In genomic region chr10:71090330-71090729, GRCh38 we compare ENCODE assay signal across 20 cellular contexts.
DNase-seq lines count a peak whose midpoint lies in the region; ATAC-seq and TF ChIP-seq lines count a peak whose summit lies in the region.
"Had no signal": no experiment of that assay in that cellular context is flagged by ENCODE, and none has a peak within 500 bp of the region (broad histone marks: within the 10 kb centered on the region; RNA-seq: fewer than 3 reads in every experiment).

No MANE protein-coding gene starts in this region.

- H3K9me3 Mint-ChIP-seq in activated CD4-positive, alpha-beta memory T cell treated with anti-CD3 and anti-CD28 coated beads, Interleukin-2, amount 10 ng/mL, durations not matched to agents 7 days and 5 days: peaks cover 2% of the 10 kb centered on the region
- peaks cover 11% of the 10 kb centered on the region for H3K9me3 Mint-ChIP-seq in activated CD4-positive, alpha-beta memory T cell treated with anti-CD3 and anti-CD28 coated beads for 36 hours

- no peaks in the 10 kb centered on the region for H3K4me1 ChIP-seq in prostate gland (replicated peaks)
- H3K4me1 ChIP-seq: Peyer's patch had no signal

- intact Hi-C loops in activated CD4-positive, alpha-beta memory T cell treated with anti-CD3 and anti-CD28 coated beads for 36 hours (cut with micrococcal nuclease): loop anchor here (10.0 kb wide), 1 partner anchor 1344 kb away; no protein-coding TSS in a partner anchor
- intact Hi-C loops in prostate gland (cut with DNase I): no loop called here

- TF ChIP-seq CTCF in prostate gland (IDR thresholded peaks at IDR 0.05): no peak

- WGBS in prostate gland: 93% methylated on average over 5 of the region's 5 CpGs

- no peaks in the 10 kb centered on the region for H3K27me3 ChIP-seq in prostate gland (replicated peaks; ENCODE audit: insufficient read depth)
- H3K27me3 ChIP-seq: Peyer's patch had no signal

- no peak for TF ChIP-seq POLR2A in prostate gland (IDR thresholded peaks at IDR 0.05)

- CTCF ChIA-PET in activated CD4-positive, alpha-beta memory T cell treated with anti-CD3 and anti-CD28 coated beads, Interleukin-2, amount 10 ng/mL, durations not matched to agents 7 days and 5 days (lab: Charles Lee): no interaction called here
- CTCF ChIA-PET in activated CD4-positive, alpha-beta memory T cell treated with anti-CD3 and anti-CD28 coated beads for 36 hours (lab: Charles Lee): no interaction called here

- no peaks in the 10 kb centered on the region for H3K36me3 ChIP-seq in prostate gland
- H3K36me3 ChIP-seq: Peyer's patch had no signal

- no peak for ATAC-seq in HG02840 (IDR thresholded peaks at IDR 0.05; ENCODE audit: low FRiP score, unreplicated experiment)
- ATAC-seq: GM12878 had no signal

- POLR2A ChIA-PET in activated CD4-positive, alpha-beta memory T cell treated with anti-CD3 and anti-CD28 coated beads, Interleukin-2, amount 10 ng/mL, durations not matched to agents 7 days and 5 days (lab: Charles Lee): no interaction called here
- POLR2A ChIA-PET in activated CD4-positive, alpha-beta memory T cell treated with anti-CD3 and anti-CD28 coated beads for 36 hours (lab: Charles Lee): no interaction called here

- peaks cover 3% of the 10 kb centered on the region for H3K4me1 Mint-ChIP-seq in activated CD4-positive, alpha-beta memory T cell treated with anti-CD3 and anti-CD28 coated beads, Interleukin-2, amount 10 ng/mL, durations not matched to agents 7 days and 5 days
- H3K4me1 Mint-ChIP-seq in activated CD4-positive, alpha-beta memory T cell treated with anti-CD3 and anti-CD28 coated beads for 36 hours (ENCODE audit: low read depth): peaks cover 10% of the 10 kb centered on the region
- H3K4me1 Mint-ChIP-seq: CD14-positive monocyte had no signal

- no peak overlapping the region for H3K4me3 Mint-ChIP-seq in activated CD4-positive, alpha-beta memory T cell treated with anti-CD3 and anti-CD28 coated beads, Interleukin-2, amount 10 ng/mL, durations not matched to agents 7 days and 5 days
- no peak overlapping the region for H3K4me3 Mint-ChIP-seq in activated CD4-positive, alpha-beta memory T cell treated with anti-CD3 and anti-CD28 coated beads for 36 hours
- H3K4me3 Mint-ChIP-seq: CD14-positive monocyte had no signal

- H3K27me3 Mint-ChIP-seq in activated CD4-positive, alpha-beta memory T cell treated with anti-CD3 and anti-CD28 coated beads, Interleukin-2, amount 10 ng/mL, durations not matched to agents 7 days and 5 days: no peaks in the 10 kb centered on the region
- H3K27me3 Mint-ChIP-seq in activated CD4-positive, alpha-beta memory T cell treated with anti-CD3 and anti-CD28 coated beads for 36 hours: peaks cover 10% of the 10 kb centered on the region

- H3K36me3 Mint-ChIP-seq in activated CD4-positive, alpha-beta memory T cell treated with anti-CD3 and anti-CD28 coated beads, Interleukin-2, amount 10 ng/mL, durations not matched to agents 7 days and 5 days (ENCODE audit: low read depth): no peaks in the 10 kb centered on the region
- H3K36me3 Mint-ChIP-seq in activated CD4-positive, alpha-beta memory T cell treated with anti-CD3 and anti-CD28 coated beads for 36 hours: peaks cover 2% of the 10 kb centered on the region
- H3K36me3 Mint-ChIP-seq: CD14-positive monocyte had no signal

- no peak overlapping the region for H3K4me3 ChIP-seq in prostate gland
- H3K4me3 ChIP-seq: GM12878, Peyer's patch had no signal

- no peak overlapping the region for H3K27ac ChIP-seq in prostate gland
- H3K27ac ChIP-seq: Peyer's patch had no signal

- no peaks in the 10 kb centered on the region for H3K9me3 ChIP-seq in prostate gland
- H3K9me3 ChIP-seq: Peyer's patch had no signal

- peak; percentile 5 for DNase-seq in activated CD4-positive, alpha-beta memory T cell treated with anti-CD3 and anti-CD28 coated beads, Interleukin-2, amount 10 ng/mL, durations not matched to agents 7 days and 5 days
- DNase-seq in activated CD4-positive, alpha-beta memory T cell treated with anti-CD3 and anti-CD28 coated beads for 36 hours: no peak
- DNase-seq in D341Med (ENCODE audit: low spot score) (peak; percentile 1), hepatic stellate cell (ENCODE audit: low spot score) (peak; percentile 1), prostate gland (ENCODE audit: low spot score) (peak; percentile 1), DMS 273 treated with DMSO at 0.1 percent for 48 hours (lab: John Stamatoyannopoulos, UW) (no peak)
- no peak for DNase-seq in NK-92 treated with Interleukin-12 subunit alpha and Interleukin-12 subunit beta, amount 100 ng/mL, for 24 hours (lab: John Stamatoyannopoulos, UW)
- DNase-seq: COR-L47, DMS53, HCEC 1CT, IMR-90, Kasumi-1, NCI-H1105 treated with DMSO at 0.1 percent for 48 hours, NCI-H187, NCI-H446 treated with DMSO at 0.1 percent for 48 hours, NCI-H774 had no signal

- no peak overlapping the region for H3K27ac Mint-ChIP-seq in activated CD4-positive, alpha-beta memory T cell treated with anti-CD3 and anti-CD28 coated beads, Interleukin-2, amount 10 ng/mL, durations not matched to agents 7 days and 5 days
- H3K27ac Mint-ChIP-seq in activated CD4-positive, alpha-beta memory T cell treated with anti-CD3 and anti-CD28 coated beads for 36 hours: no peak overlapping the region
- H3K27ac Mint-ChIP-seq: CD14-positive monocyte had no signal

Comparison
In these comparisons a context has a peak if more than half of its experiments do, and no peak if none do; other contexts are left out.
1. DNase-seq: peak in activated CD4-positive, alpha-beta memory T cell treated with anti-CD3 and anti-CD28 coated beads, Interleukin-2, amount 10 ng/mL, durations not matched to agents 7 days and 5 days (single experiment), D341Med (single experiment), hepatic stellate cell (single experiment) and prostate gland (single experiment); none in activated CD4-positive, alpha-beta memory T cell treated with anti-CD3 and anti-CD28 coated beads for 36 hours (single experiment), DMS 273 treated with DMSO at 0.1 percent for 48 hours (single experiment) and NK-92 treated with Interleukin-12 subunit alpha and Interleukin-12 subunit beta, amount 100 ng/mL, for 24 hours (single experiment).